In genomic region chr1:162710349-162710748, GRCh38 we compare ENCODE assay signal across 13 cellular contexts.
A peak's percentile ranks its signal among the peaks of the same experiment; 100 is the strongest.
DNase-seq lines count a peak whose midpoint lies in the region; ATAC-seq, FAIRE-seq and TF ChIP-seq lines count a peak whose summit lies in the region.
"Had no signal": no experiment of that assay in that cellular context is flagged by ENCODE, and none has a peak within 500 bp of the region (broad histone marks: within the 10 kb centered on the region; RNA-seq: fewer than 3 reads in every experiment).

No MANE protein-coding gene starts in this region.

- H3K27me3 ChIP-seq in bronchial epithelial cell (ENCODE audit: control insufficient read depth, insufficient read depth, low read length), result no peaks in the 10 kb centered on the region
- no peaks in the 10 kb centered on the region for H3K27me3 ChIP-seq in hepatocyte

- H3K4me2 ChIP-seq in hepatocyte, result no peak overlapping the region

- 75% methylated on average over 1 of the region's 1 CpG for WGBS in hepatocyte (ENCODE audit: low lambda C conversion rate, missing lambda C conversion rate)

- H3K36me3 ChIP-seq in bronchial epithelial cell (ENCODE audit: control insufficient read depth, insufficient read depth, low read length), result no peaks in the 10 kb centered on the region
- H3K36me3 ChIP-seq in hepatocyte (replicated peaks; ENCODE audit: insufficient read depth, low read depth), result no peaks in the 10 kb centered on the region

- H3K79me2 ChIP-seq in hepatocyte, result peaks cover 6% of the 10 kb centered on the region

- DNase-seq in EL (peak; percentile 26), bronchial epithelial cell (ENCODE audit: low read depth) (peak; percentile 18), hepatocyte (ENCODE audit: low spot score) (no peak), left lobe of liver (ENCODE audit: low spot score) (no peak)
- DNase-seq in activated T-cell treated with anti-CD3 and anti-CD28 coated beads, Interleukin-2, amount 50 U/mL, for 48 hours, result no peak
- DNase-seq: activated CD8-positive, alpha-beta T cell treated with anti-CD3 and anti-CD28 coated beads for 36 hours; caudate nucleus; CD4-positive, CD25-positive, alpha-beta regulatory T cell; kidney glomerular epithelial cell; T-helper 9 cell had no signal

- H3K9me3 ChIP-seq in hepatocyte (ENCODE audit: low read depth), result no peaks in the 10 kb centered on the region

- no peaks in the 10 kb centered on the region for H4K20me1 ChIP-seq in hepatocyte (ENCODE audit: insufficient read depth, poor library complexity, severe bottlenecking)

- H2AFZ ChIP-seq in hepatocyte, result no peak overlapping the region

- H3K27ac ChIP-seq in hepatocyte, result peak overlapping the region; percentile 57
- peak overlapping the region in 11 of 21 experiments; percentile 24 to 73 (median 44) for H3K27ac ChIP-seq in skin epidermis

- TF ChIP-seq CTCF in bronchial epithelial cell (IDR thresholded peaks at IDR 0.05; ENCODE audit: insufficient read depth, low read length, severe bottlenecking) (no peak), hepatocyte (IDR thresholded peaks at IDR 0.05; ENCODE audit: poor library complexity) (no peak)

- no peak overlapping the region for H3K4me3 ChIP-seq in bronchial epithelial cell (ENCODE audit: low read depth, low read length)
- H3K4me3 ChIP-seq in hepatocyte, result no peak overlapping the region
- no peak overlapping the region for H3K4me3 ChIP-seq in skin epidermis

- no peak for ATAC-seq in GM18517 (IDR thresholded peaks at IDR 0.05; ENCODE audit: unreplicated experiment)
- no peak for ATAC-seq in left lobe of liver
- ATAC-seq in GM21381 (IDR thresholded peaks at IDR 0.05; ENCODE audit: unreplicated experiment), result no peak
- ATAC-seq: activated CD8-positive, alpha-beta T cell treated with anti-CD3 and anti-CD28 coated beads for 36 hours had no signal

- no peaks in the 10 kb centered on the region for H3K9me2 ChIP-seq in hepatocyte (replicated peaks; ENCODE audit: insufficient read depth)

- FAIRE-seq in bronchial epithelial cell (lab: Jason Lieb, UNC), result no peak

- H3K4me1 ChIP-seq in hepatocyte (ENCODE audit: insufficient read depth), result peaks cover 20% of the 10 kb centered on the region

Comparison
In these comparisons a context has a peak if more than half of its experiments do, and no peak if none do; other contexts are left out.
1. DNase-seq: peak in EL (single experiment) and bronchial epithelial cell (single experiment); none in hepatocyte (single experiment), left lobe of liver (single experiment) and activated T-cell treated with anti-CD3 and anti-CD28 coated beads, Interleukin-2, amount 50 U/mL, for 48 hours (0 of 2).